ENCODE assay signal across 5 cellular contexts in the genomic region with DNA sequence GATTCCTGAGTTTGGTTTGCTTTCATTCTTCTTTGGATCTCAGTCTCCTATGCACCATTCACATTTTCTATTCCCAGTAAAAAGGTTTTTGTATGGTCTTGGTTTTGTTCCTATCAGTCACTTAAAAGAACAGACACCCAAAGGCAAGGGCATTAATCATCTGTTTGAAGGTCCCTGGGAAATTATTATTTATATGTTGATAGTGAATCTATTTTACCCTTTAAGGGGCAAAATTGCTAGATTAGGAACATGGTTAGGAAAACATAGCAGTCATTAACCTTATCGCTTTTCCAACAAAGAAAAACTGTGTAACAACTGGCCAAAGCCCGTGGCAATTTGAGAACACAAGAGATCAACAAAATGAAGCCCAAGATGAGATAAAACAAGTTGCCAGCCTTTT.
"Had no signal": no experiment of that assay in that cellular context is flagged by ENCODE, and none has a peak within 500 bp of the region (broad histone marks: within the 10 kb centered on the region; RNA-seq: fewer than 3 reads in every experiment).

No MANE protein-coding gene starts in this region.

- DNase-seq: GM23248, H9, HCEC 1CT, IMR-90 had no signal

- ATAC-seq: K562 had no signal
